Comparison of ENCODE assay signal across 12 cellular contexts in the genomic region with DNA sequence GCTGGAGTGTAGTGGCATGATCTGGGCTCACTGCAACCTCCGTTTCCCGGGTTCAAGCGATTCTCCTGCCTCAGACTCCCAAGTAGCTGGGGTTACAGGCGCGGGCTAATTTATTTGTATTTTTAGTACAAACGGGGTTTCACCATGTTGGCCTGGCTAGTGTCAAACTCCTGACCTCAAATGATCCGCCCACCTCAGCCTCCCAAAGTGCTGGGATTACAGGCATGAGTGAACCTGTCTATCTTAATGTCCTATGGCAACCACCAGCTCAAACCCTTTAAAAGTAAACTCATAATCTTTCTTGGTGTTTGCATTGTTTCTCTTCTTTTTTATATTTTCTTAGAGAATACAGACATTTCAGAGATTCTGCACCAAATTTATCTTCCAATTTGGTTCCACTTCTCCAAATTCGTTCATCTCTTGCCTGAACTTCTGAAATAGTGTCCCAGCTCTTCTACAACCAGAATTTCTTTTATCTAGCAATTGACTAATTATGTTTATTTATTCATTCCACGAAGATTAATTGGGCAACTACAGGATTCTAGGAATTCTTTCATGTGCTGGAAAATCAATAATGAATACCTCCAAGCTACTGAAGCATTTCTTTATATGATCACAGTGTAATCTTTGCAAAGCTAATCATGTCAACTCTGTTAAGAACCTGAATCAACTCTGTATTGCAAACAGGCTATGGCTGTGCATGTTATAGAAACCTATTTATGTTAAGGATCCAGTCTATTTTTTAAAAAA. TPM values are rescaled to one million over a fixed set of nuclear protein-coding genes. Genes with fewer than 3 reads are reported as not detected.
DNase-seq lines count a peak whose midpoint lies in the region; TF ChIP-seq lines count a peak whose summit lies in the region.
"Had no signal": no experiment of that assay in that cellular context is flagged by ENCODE, and none has a peak within 500 bp of the region (broad histone marks: within the 10 kb centered on the region; RNA-seq: fewer than 3 reads in every experiment).

No MANE protein-coding gene starts in this region.

- no peaks in the 10 kb centered on the region for H3K9me3 ChIP-seq in mesenchymal stem cell (ENCODE audit: control insufficient read depth, low read length)

- no peak overlapping the region for H4K91ac ChIP-seq in mesenchymal stem cell (ENCODE audit: low read length)

- H3K9ac ChIP-seq in mesenchymal stem cell (ENCODE audit: low read length), result no peak overlapping the region
- H3K9ac ChIP-seq: GM23248 had no signal

- no peak for TF ChIP-seq EP300 in Ishikawa (IDR thresholded peaks at IDR 0.05; ENCODE audit: borderline replicate concordance)

- no peak overlapping the region for H4K8ac ChIP-seq in mesenchymal stem cell (ENCODE audit: low read length)

- CTCF ChIA-PET in activated CD4-positive, alpha-beta memory T cell treated with anti-CD3 and anti-CD28 coated beads, Interleukin-2, amount 10 ng/mL, durations not matched to agents 7 days and 5 days (lab: Charles Lee), result no interaction called here

- H3K79me1 ChIP-seq in mesenchymal stem cell (replicated peaks; ENCODE audit: low read length, poor library complexity, severe bottlenecking), result no peaks in the 10 kb centered on the region

- no peak overlapping the region for H2AFZ ChIP-seq in mesenchymal stem cell (ENCODE audit: low read depth, low read length)
- H2AFZ ChIP-seq: GM23248 had no signal

- peaks cover 21% of the 10 kb centered on the region for H3K9me3 Mint-ChIP-seq in activated CD4-positive, alpha-beta memory T cell treated with anti-CD3 and anti-CD28 coated beads, Interleukin-2, amount 10 ng/mL, durations not matched to agents 7 days and 5 days
- H3K9me3 Mint-ChIP-seq: CD14-positive monocyte had no signal

- no peaks in the 10 kb centered on the region for H3K27me3 Mint-ChIP-seq in activated CD4-positive, alpha-beta memory T cell treated with anti-CD3 and anti-CD28 coated beads, Interleukin-2, amount 10 ng/mL, durations not matched to agents 7 days and 5 days

- H2BK12ac ChIP-seq in mesenchymal stem cell (ENCODE audit: low read length in 2 of 2), result no peak overlapping the region

- H2BK120ac ChIP-seq in mesenchymal stem cell (ENCODE audit: low read depth, low read length), result no peak overlapping the region

- H3K4me2 ChIP-seq in mesenchymal stem cell (ENCODE audit: low read length, poor library complexity, severe bottlenecking), result no peak overlapping the region

- H3K18ac ChIP-seq in mesenchymal stem cell (ENCODE audit: low read depth in 1 of 2, low read length in 2 of 2), result no peak overlapping the region

- H3K27ac ChIP-seq in mesenchymal stem cell (ENCODE audit: low read length, poor library complexity, severe bottlenecking), result peak overlapping the region; percentile 63
- H3K27ac ChIP-seq: GM23248, HL-60 had no signal

- no peak overlapping the region for H3K14ac ChIP-seq in mesenchymal stem cell (ENCODE audit: low read length in 2 of 2)

- DNase-seq in ecto neural progenitor cell (ENCODE audit: low spot score) (peak; percentile 50), mesenchymal stem cell (no peak), NCI-H1105 (lab: John Stamatoyannopoulos, UW) (no peak), AG08396 (ENCODE audit: low spot score) (no peak)
- no peak for DNase-seq in activated CD4-positive, alpha-beta memory T cell treated with anti-CD3 and anti-CD28 coated beads, Interleukin-2, amount 10 ng/mL, durations not matched to agents 7 days and 5 days
- no peak for DNase-seq in stimulated activated naive CD4-positive, alpha-beta T cell (lab: John Stamatoyannopoulos, UW)
- DNase-seq: CD8-positive, alpha-beta T cell; COR-L47; GM23248 had no signal

- H2AK5ac ChIP-seq in mesenchymal stem cell (ENCODE audit: low read length, severe bottlenecking), result no peak overlapping the region

- no peak overlapping the region for H3K27ac Mint-ChIP-seq in activated CD4-positive, alpha-beta memory T cell treated with anti-CD3 and anti-CD28 coated beads, Interleukin-2, amount 10 ng/mL, durations not matched to agents 7 days and 5 days
- H3K27ac Mint-ChIP-seq: CD14-positive monocyte; CD8-positive, alpha-beta T cell had no signal

- POLR2A ChIA-PET in activated CD4-positive, alpha-beta memory T cell treated with anti-CD3 and anti-CD28 coated beads, Interleukin-2, amount 10 ng/mL, durations not matched to agents 7 days and 5 days (lab: Charles Lee), result no interaction called here

- H3K27me3 ChIP-seq in mesenchymal stem cell (ENCODE audit: control insufficient read depth in 1 of 2, insufficient read depth in 1 of 2, low read length in 2 of 2), result peaks cover 0 to 18% of the 10 kb centered on the region in 2 experiments

- no peaks in the 10 kb centered on the region for H3K36me3 ChIP-seq in mesenchymal stem cell (ENCODE audit: control insufficient read depth in 1 of 2, insufficient read depth in 2 of 2, low read depth in 1 of 2, low read length in 2 of 2)

- TF ChIP-seq RAD21 in Ishikawa (IDR thresholded peaks at IDR 0.05; ENCODE audit: low read depth), result no peak

- H2BK5ac ChIP-seq in mesenchymal stem cell (ENCODE audit: low read depth, low read length, poor library complexity, severe bottlenecking), result no peak overlapping the region

- peaks cover 3% of the 10 kb centered on the region for H3K4me1 ChIP-seq in mesenchymal stem cell (ENCODE audit: control insufficient read depth, insufficient read depth, low read depth, low read length)

- WGBS in mesenchymal stem cell, result 77% methylated on average over 7 of the region's 9 CpGs

- no peak overlapping the region for H3K4me3 Mint-ChIP-seq in activated CD4-positive, alpha-beta memory T cell treated with anti-CD3 and anti-CD28 coated beads, Interleukin-2, amount 10 ng/mL, durations not matched to agents 7 days and 5 days
- H3K4me3 Mint-ChIP-seq: CD14-positive monocyte; CD8-positive, alpha-beta T cell had no signal

- H3K4me3 ChIP-seq in mesenchymal stem cell (ENCODE audit: insufficient read depth in 1 of 2, low read depth in 1 of 2, low read length in 2 of 2), result no peak overlapping the region
- H3K4me3 ChIP-seq: GM23248 had no signal

- no peaks in the 10 kb centered on the region for H3K4me1 Mint-ChIP-seq in activated CD4-positive, alpha-beta memory T cell treated with anti-CD3 and anti-CD28 coated beads, Interleukin-2, amount 10 ng/mL, durations not matched to agents 7 days and 5 days
- H3K4me1 Mint-ChIP-seq: CD14-positive monocyte had no signal

- H3K4ac ChIP-seq in mesenchymal stem cell (ENCODE audit: low read depth in 1 of 2, low read length in 2 of 2), result no peak overlapping the region

- no peak overlapping the region for H3K23ac ChIP-seq in mesenchymal stem cell (ENCODE audit: low read length in 2 of 2)

- H3K36me3 Mint-ChIP-seq in activated CD4-positive, alpha-beta memory T cell treated with anti-CD3 and anti-CD28 coated beads, Interleukin-2, amount 10 ng/mL, durations not matched to agents 7 days and 5 days (ENCODE audit: low read depth), result no peaks in the 10 kb centered on the region
- H3K36me3 Mint-ChIP-seq: CD14-positive monocyte; CD8-positive, alpha-beta T cell had no signal

- no peak overlapping the region for H2BK15ac ChIP-seq in mesenchymal stem cell (ENCODE audit: low read depth, poor library complexity, severe bottlenecking)

TF ChIP-seq in Ishikawa, 13 proteins besides CTCF, POLR2A, EP300 and RAD21:
- TF ChIP-seq YY1 (IDR thresholded peaks at IDR 0.05; ENCODE audit: low read depth), result no peak
- TF ChIP-seq, protein P1, sequence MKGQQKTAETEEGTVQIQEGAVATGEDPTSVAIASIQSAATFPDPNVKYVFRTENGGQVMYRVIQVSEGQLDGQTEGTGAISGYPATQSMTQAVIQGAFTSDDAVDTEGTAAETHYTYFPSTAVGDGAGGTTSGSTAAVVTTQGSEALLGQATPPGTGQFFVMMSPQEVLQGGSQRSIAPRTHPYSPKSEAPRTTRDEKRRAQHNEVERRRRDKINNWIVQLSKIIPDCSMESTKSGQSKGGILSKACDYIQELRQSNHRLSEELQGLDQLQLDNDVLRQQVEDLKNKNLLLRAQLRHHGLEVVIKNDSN (IDR thresholded peaks at IDR 0.05), result no peak
- peak; percentile 55 for TF ChIP-seq TEAD4 (IDR thresholded peaks at IDR 0.05)
- no peak for TF ChIP-seq TCF12 (IDR thresholded peaks at IDR 0.05; ENCODE audit: low read depth)
- no peak for TF ChIP-seq FOXM1 (IDR thresholded peaks at IDR 0.05; ENCODE audit: borderline replicate concordance, low read depth)
- TF ChIP-seq ZBTB7A (IDR thresholded peaks at IDR 0.05; ENCODE audit: low read depth), result no peak
- TF ChIP-seq CEBPB (IDR thresholded peaks at IDR 0.05), result no peak
TF ChIP-seq in Ishikawa: peak in this region for 1.

RNA-seq across cellular contexts. Expression of a gene that starts 60.0 kb away (rescaled TPM):
- 36.8 TPM for polyA plus RNA-seq in mesenchymal stem cell (2013, experiment 1 of 2)
- polyA plus RNA-seq in mesenchymal stem cell (2013, experiment 2 of 2), result 37.9 TPM
- total RNA-seq in activated CD4-positive, alpha-beta memory T cell treated with anti-CD3 and anti-CD28 coated beads, Interleukin-2, amount 10 ng/mL, durations not matched to agents 7 days and 5 days, result not detected
- total RNA-seq: CD8-positive, alpha-beta T cell; GM23248 had no signal
- polyA plus RNA-seq: CD14-positive monocyte, GM23248 had no signal
